ENCODE assay signal across 9 cellular contexts in genomic region chr11:83681045-83681781, GRCh38.
DNase-seq lines count a peak whose midpoint lies in the region; ATAC-seq, FAIRE-seq and TF ChIP-seq lines count a peak whose summit lies in the region.
"Had no signal": no experiment of that assay in that cellular context is flagged by ENCODE, and none has a peak within 500 bp of the region (broad histone marks: within the 10 kb centered on the region; RNA-seq: fewer than 3 reads in every experiment).

No MANE protein-coding gene starts in this region.

- peak overlapping the region; percentile 52 to 54 for H3K4me3 ChIP-seq in kidney (ENCODE audit: low read length in 2 of 2)

- no peaks in the 10 kb centered on the region for H3K4me1 ChIP-seq in kidney (ENCODE audit: control insufficient read depth in 1 of 2, insufficient read depth in 1 of 2, low read depth in 1 of 2, low read length in 2 of 2)

- H3K27ac ChIP-seq in kidney (ENCODE audit: low read depth in 2 of 2, low read length in 2 of 2): no peak overlapping the region

- H3K36me3 ChIP-seq in kidney (ENCODE audit: control insufficient read depth in 1 of 2, insufficient read depth in 2 of 2, low read length in 2 of 2): no peaks in the 10 kb centered on the region

- no peak overlapping the region for H3K9ac ChIP-seq in kidney (ENCODE audit: low read length in 2 of 2)

- H3K9me3 ChIP-seq in kidney (ENCODE audit: control insufficient read depth in 1 of 2, low read length in 2 of 2): no peaks in the 10 kb centered on the region

- DNase-seq in DMS53 treated with DMSO at 0.1 percent for 48 hours (lab: John Stamatoyannopoulos, UW; ENCODE audit: unreplicated experiment): peak; percentile 85
- peak; percentile 41 for DNase-seq in NCI-H2227 (lab: John Stamatoyannopoulos, UW; ENCODE audit: unreplicated experiment)
- DNase-seq in kidney: no peak
- no peak for DNase-seq in SHP77 (lab: John Stamatoyannopoulos, UW)
- no peak for DNase-seq in SW 1271 (lab: John Stamatoyannopoulos, UW)

- TF ChIP-seq CTCF in kidney (IDR thresholded peaks at IDR 0.05; ENCODE audit: borderline replicate concordance, extremely low read depth, insufficient read depth): no peak

- no peak for FAIRE-seq in kidney (lab: Jason Lieb, UNC)
- FAIRE-seq: G401.6 had no signal

- intact Hi-C loops in kidney (cut with DNase I): no loop called here

- peak; percentile 50 for ATAC-seq in GM21576 (IDR thresholded peaks at IDR 0.05; ENCODE audit: unreplicated experiment)
- ATAC-seq in GM21737 (IDR thresholded peaks at IDR 0.05; ENCODE audit: unreplicated experiment): no peak
- ATAC-seq in HG03196 (IDR thresholded peaks at IDR 0.05; ENCODE audit: unreplicated experiment): no peak

Comparison
In these comparisons a context has a peak if more than half of its experiments do, and no peak if none do; other contexts are left out.
1. DNase-seq: peak in DMS53 treated with DMSO at 0.1 percent for 48 hours (single experiment) and NCI-H2227 (single experiment); none in kidney (single experiment), SHP77 (0 of 2) and SW 1271 (0 of 2).